In genomic region chr20:326645-327031, GRCh38 we compare ENCODE assay signal across 8 cellular contexts. TPM values are rescaled to one million over a fixed set of nuclear protein-coding genes. Genes with fewer than 3 reads are reported as not detected.
DNase-seq lines count a peak whose midpoint lies in the region; ATAC-seq and TF ChIP-seq lines count a peak whose summit lies in the region.

No MANE protein-coding gene starts in this region.

- TF ChIP-seq CTCF in choroid plexus epithelial cell (conservative IDR thresholded peaks at IDR 0.05; ENCODE audit: low read depth, low read length) (peak; percentile 5), mesothelial cell of epicardium (IDR thresholded peaks at IDR 0.05; ENCODE audit: unreplicated experiment) (no peak), GM13977 (IDR thresholded peaks at IDR 0.05; ENCODE audit: extremely low read depth, insufficient read depth, missing control alignments) (no peak)

- H3K4me3 ChIP-seq in choroid plexus epithelial cell (ENCODE audit: low read depth, low read length) = peak overlapping the region; percentile 78

- no peaks in the 10 kb centered on the region for H3K27me3 Mint-ChIP-seq in mesothelial cell of epicardium (ENCODE audit: low read depth)

- no peaks in the 10 kb centered on the region for H3K36me3 ChIP-seq in ES-I3 (ENCODE audit: insufficient read depth, low read length)

- in situ Hi-C loops in GM13977 (cut with MboI; ENCODE audit: low pct_unique_long_range_greater_than_20kb, low sequenced_read_pairs, unreplicated experiment) = no loop called here

- H3K4me3 Mint-ChIP-seq in mesothelial cell of epicardium = peak overlapping the region; percentile 89

- peak overlapping the region; percentile 87 for H3K27ac Mint-ChIP-seq in mesothelial cell of epicardium

- H3K9me3 ChIP-seq in ES-I3 (ENCODE audit: control insufficient read depth, insufficient read depth, low read length) = no peaks in the 10 kb centered on the region

- no peaks in the 10 kb centered on the region for H3K9me3 Mint-ChIP-seq in mesothelial cell of epicardium

- H3K4me1 ChIP-seq in ES-I3 (ENCODE audit: insufficient read depth, low read length) = peaks cover 21% of the 10 kb centered on the region

- DNase-seq in NCI-H69 (lab: John Stamatoyannopoulos, UW) = peak; percentile 75
- peak; percentile 20 for DNase-seq in choroid plexus epithelial cell (ENCODE audit: low read depth)
- DNase-seq in mesothelial cell of epicardium (ENCODE audit: low spot score in 2 of 2, unreplicated experiment in 2 of 2) = no peak
- no peak for DNase-seq in stimulated activated CD4-positive, alpha-beta T cell treated with anti-CD3 and anti-CD28 coated beads, Interleukin-2, amount 100 ng/mL, for 48 hours
- no peak for DNase-seq in GM13977 (ENCODE audit: low spot score)

- H3K36me3 Mint-ChIP-seq in mesothelial cell of epicardium = no peaks in the 10 kb centered on the region

- ATAC-seq in GM19395 (IDR thresholded peaks at IDR 0.05; ENCODE audit: unreplicated experiment) (no peak), HG03442 (IDR thresholded peaks at IDR 0.05; ENCODE audit: unreplicated experiment) (no peak)

- peaks cover 41% of the 10 kb centered on the region for H3K4me1 Mint-ChIP-seq in mesothelial cell of epicardium

- H3K9ac ChIP-seq in ES-I3 (ENCODE audit: low read depth, low read length) = peak overlapping the region; percentile 79

RNA-seq across cellular contexts. Expression of gene SOX12, which starts 1.3 kb away (rescaled TPM):
- total RNA-seq in mesothelial cell of epicardium = 65.9 to 67.0 TPM (median 66.8 TPM) in 3 replicates

RNA-seq across cellular contexts. Expression of gene NRSN2, which starts 20.3 kb away (rescaled TPM):
- total RNA-seq in mesothelial cell of epicardium = 41.0 to 46.2 TPM (median 41.2 TPM) in 3 replicates

RNA-seq across cellular contexts. Expression of gene ZCCHC3, which starts 29.3 kb away (rescaled TPM):
- 40.2 to 40.8 TPM (median 40.5 TPM) in 3 replicates for total RNA-seq in mesothelial cell of epicardium

RNA-seq across cellular contexts. Expression of gene C20orf96, which starts 36.1 kb away (rescaled TPM):
- 52.3 to 58.1 TPM (median 52.8 TPM) in 3 replicates for total RNA-seq in mesothelial cell of epicardium

RNA-seq across cellular contexts. Expression of gene TRIB3, which starts 53.9 kb away (rescaled TPM):
- total RNA-seq in mesothelial cell of epicardium = 3.6 to 3.9 TPM (median 3.8 TPM) in 3 replicates

Comparison
In these comparisons a context has a peak if more than half of its experiments do, and no peak if none do; other contexts are left out.
1. DNase-seq: peak in NCI-H69 (single experiment) and choroid plexus epithelial cell (single experiment); none in mesothelial cell of epicardium (0 of 2), stimulated activated CD4-positive, alpha-beta T cell treated with anti-CD3 and anti-CD28 coated beads, Interleukin-2, amount 100 ng/mL, for 48 hours (0 of 2) and GM13977 (single experiment).